Comparison of ENCODE assay signal across 12 cellular contexts in genomic region chr11:72740060-72740424, GRCh38. TPM values are rescaled to one million over a fixed set of nuclear protein-coding genes. Genes with fewer than 3 reads are reported as not detected.
DNase-seq lines count a peak whose midpoint lies in the region; ATAC-seq and TF ChIP-seq lines count a peak whose summit lies in the region.
"Had no signal": no experiment of that assay in that cellular context is flagged by ENCODE, and none has a peak within 500 bp of the region (broad histone marks: within the 10 kb centered on the region; RNA-seq: fewer than 3 reads in every experiment).

No MANE protein-coding gene starts in this region.

- no peaks in the 10 kb centered on the region for H3K36me3 ChIP-seq in RWPE2 (ENCODE audit: low read depth)
- H3K36me3 ChIP-seq in esophagus muscularis mucosa = no peaks in the 10 kb centered on the region
- no peaks in the 10 kb centered on the region for H3K36me3 ChIP-seq in tibial nerve
- H3K36me3 ChIP-seq: colonic mucosa, vagina had no signal

- no peak for TF ChIP-seq EP300 in esophagus muscularis mucosa (IDR thresholded peaks at IDR 0.05)
- TF ChIP-seq EP300 in tibial nerve (IDR thresholded peaks at IDR 0.05) = no peak

- H3K27me3 Mint-ChIP-seq in activated naive CD4-positive, alpha-beta T cell treated with anti-CD3 and anti-CD28 coated beads, Interleukin-2, amount 10 ng/mL, durations not matched to agents 7 days and 5 days = no peaks in the 10 kb centered on the region

- H3K36me3 Mint-ChIP-seq in activated naive CD4-positive, alpha-beta T cell treated with anti-CD3 and anti-CD28 coated beads, Interleukin-2, amount 10 ng/mL, durations not matched to agents 7 days and 5 days = peaks cover 14% of the 10 kb centered on the region

- DNase-seq in activated naive CD4-positive, alpha-beta T cell treated with anti-CD3 and anti-CD28 coated beads, Interleukin-2, amount 10 ng/mL, durations not matched to agents 7 days and 5 days = no peak
- DNase-seq in activated naive CD4-positive, alpha-beta T cell (lab: John Stamatoyannopoulos, UW) = no peak
- DNase-seq in RWPE2 (ENCODE audit: low spot score) (no peak), esophagus muscularis mucosa (ENCODE audit: extremely low spot score) (no peak), tibial nerve (ENCODE audit: low spot score in 2 of 2) (no peak), COLO829 (ENCODE audit: low spot score) (no peak), Right ventricle myocardium inferior (ENCODE audit: missing footprints) (no peak), SK-N-DZ (ENCODE audit: low spot score) (no peak)
- DNase-seq: colonic mucosa, NCI-H345 had no signal

- H3K4me1 Mint-ChIP-seq in activated naive CD4-positive, alpha-beta T cell treated with anti-CD3 and anti-CD28 coated beads, Interleukin-2, amount 10 ng/mL, durations not matched to agents 7 days and 5 days = peaks cover 76% of the 10 kb centered on the region

- TF ChIP-seq CTCF in RWPE2 (IDR thresholded peaks at IDR 0.05; ENCODE audit: poor library complexity, severe bottlenecking) (no peak), esophagus muscularis mucosa (IDR thresholded peaks at IDR 0.05) (no peak), tibial nerve (IDR thresholded peaks at IDR 0.05) (no peak)

- H3K4me3 ChIP-seq in RWPE2 (ENCODE audit: severe bottlenecking) (no peak overlapping the region), esophagus muscularis mucosa (no peak overlapping the region), tibial nerve (no peak overlapping the region)
- H3K4me3 ChIP-seq: colonic mucosa, vagina had no signal

- no peaks in the 10 kb centered on the region for H3K9me3 Mint-ChIP-seq in activated naive CD4-positive, alpha-beta T cell treated with anti-CD3 and anti-CD28 coated beads, Interleukin-2, amount 10 ng/mL, durations not matched to agents 7 days and 5 days
- H3K9me3 Mint-ChIP-seq: nephron had no signal

- H3K27ac ChIP-seq in RWPE2 (ENCODE audit: poor library complexity, severe bottlenecking) = peak overlapping the region; percentile 66
- peak overlapping the region in 3 of 4 donors; percentile 30 to 64 (median 34) for H3K27ac ChIP-seq in esophagus muscularis mucosa (replicated peaks in 1 of 4)
- peak overlapping the region in 3 of 4 donors; percentile 64 to 81 (median 76) for H3K27ac ChIP-seq in tibial nerve

- H3K4me3 Mint-ChIP-seq in activated naive CD4-positive, alpha-beta T cell treated with anti-CD3 and anti-CD28 coated beads, Interleukin-2, amount 10 ng/mL, durations not matched to agents 7 days and 5 days = no peak overlapping the region
- H3K4me3 Mint-ChIP-seq: nephron had no signal

- no peak for ATAC-seq in RWPE2 (ENCODE audit: low read depth)
- ATAC-seq in Right ventricle myocardium inferior = no peak

- 100% methylated on average over 2 of the region's 2 CpGs for WGBS in esophagus muscularis mucosa
- WGBS in tibial nerve, 2 donors = 86 to 93% methylated on average over 2 of the region's 2 CpGs

- H3K27me3 ChIP-seq in RWPE2 (ENCODE audit: insufficient read depth, poor library complexity, severe bottlenecking) = no peaks in the 10 kb centered on the region
- no peaks in the 10 kb centered on the region for H3K27me3 ChIP-seq in esophagus muscularis mucosa
- no peaks in the 10 kb centered on the region for H3K27me3 ChIP-seq in tibial nerve
- H3K27me3 ChIP-seq: colonic mucosa, vagina had no signal

- intact Hi-C loops in esophagus muscularis mucosa (cut with DNase I) = no loop called here
- intact Hi-C loops in Right ventricle myocardium inferior (cut with DNase I) = no loop called here

- H3K4me1 ChIP-seq in RWPE2 (ENCODE audit: insufficient read depth, poor library complexity, severe bottlenecking) (peaks cover 71% of the 10 kb centered on the region), esophagus muscularis mucosa (peaks cover 33 to 99% (median 96%) of the 10 kb centered on the region in 4 donors), tibial nerve (peaks cover 0 to 86% (median 62%) of the 10 kb centered on the region in 4 donors)

- TF ChIP-seq POLR2A in esophagus muscularis mucosa (IDR thresholded peaks at IDR 0.05; ENCODE audit: low read depth) (no peak), tibial nerve (IDR thresholded peaks at IDR 0.05) (no peak)

- peak overlapping the region; percentile 99 for H3K27ac Mint-ChIP-seq in activated naive CD4-positive, alpha-beta T cell treated with anti-CD3 and anti-CD28 coated beads, Interleukin-2, amount 10 ng/mL, durations not matched to agents 7 days and 5 days

- CTCF ChIA-PET in activated naive CD4-positive, alpha-beta T cell treated with anti-CD3 and anti-CD28 coated beads, Interleukin-2, amount 10 ng/mL, durations not matched to agents 7 days and 5 days (lab: Charles Lee) = interaction anchor here (0.7 to 1.5 kb wide), 3 partner anchors 53 to 462 kb away, joined by 3 to 4 read pairs (median 3); no protein-coding TSS in a partner anchor

- no peaks in the 10 kb centered on the region for H3K9me3 ChIP-seq in RWPE2 (ENCODE audit: severe bottlenecking)
- no peaks in the 10 kb centered on the region for H3K9me3 ChIP-seq in esophagus muscularis mucosa
- no peaks in the 10 kb centered on the region for H3K9me3 ChIP-seq in tibial nerve
- H3K9me3 ChIP-seq: colonic mucosa, vagina had no signal

RNA-seq across cellular contexts. Expression of gene ARAP1, which starts 12.2 kb away (rescaled TPM):
- total RNA-seq in esophagus muscularis mucosa = 100 to 1,000 TPM in 3 of 4 donors, 10 to 100 TPM in 1; 83.7 to 115 (median 110) TPM
- total RNA-seq in tibial nerve = 100 to 1,000 TPM; 104 to 151 (median 149) TPM
- 55.2 TPM for total RNA-seq in Right ventricle myocardium inferior
- polyA plus RNA-seq in SK-N-DZ (2014; cell fraction: cytosol; rRNA removed) = 63.6 and 74.0 TPM in 2 replicates
- 135 and 164 TPM in 2 replicates for polyA plus RNA-seq in SK-N-DZ (2014; cell fraction: nucleus; rRNA removed)

RNA-seq across cellular contexts. Expression of gene STARD10, which starts 53.8 kb away (rescaled TPM):
- total RNA-seq in esophagus muscularis mucosa (10 to 100 TPM; 26.6 to 75.4 (median 58.1) TPM), tibial nerve (10 to 100 TPM; 19.4 to 31.5 (median 23.7) TPM), Right ventricle myocardium inferior (114 TPM)
- polyA plus RNA-seq in SK-N-DZ (2014; cell fraction: cytosol; rRNA removed) = 30.0 and 37.8 TPM in 2 replicates
- 20.7 and 34.3 TPM in 2 replicates for polyA plus RNA-seq in SK-N-DZ (2014; cell fraction: nucleus; rRNA removed)
